ENCODE assay signal across 9 cellular contexts in the genomic region with DNA sequence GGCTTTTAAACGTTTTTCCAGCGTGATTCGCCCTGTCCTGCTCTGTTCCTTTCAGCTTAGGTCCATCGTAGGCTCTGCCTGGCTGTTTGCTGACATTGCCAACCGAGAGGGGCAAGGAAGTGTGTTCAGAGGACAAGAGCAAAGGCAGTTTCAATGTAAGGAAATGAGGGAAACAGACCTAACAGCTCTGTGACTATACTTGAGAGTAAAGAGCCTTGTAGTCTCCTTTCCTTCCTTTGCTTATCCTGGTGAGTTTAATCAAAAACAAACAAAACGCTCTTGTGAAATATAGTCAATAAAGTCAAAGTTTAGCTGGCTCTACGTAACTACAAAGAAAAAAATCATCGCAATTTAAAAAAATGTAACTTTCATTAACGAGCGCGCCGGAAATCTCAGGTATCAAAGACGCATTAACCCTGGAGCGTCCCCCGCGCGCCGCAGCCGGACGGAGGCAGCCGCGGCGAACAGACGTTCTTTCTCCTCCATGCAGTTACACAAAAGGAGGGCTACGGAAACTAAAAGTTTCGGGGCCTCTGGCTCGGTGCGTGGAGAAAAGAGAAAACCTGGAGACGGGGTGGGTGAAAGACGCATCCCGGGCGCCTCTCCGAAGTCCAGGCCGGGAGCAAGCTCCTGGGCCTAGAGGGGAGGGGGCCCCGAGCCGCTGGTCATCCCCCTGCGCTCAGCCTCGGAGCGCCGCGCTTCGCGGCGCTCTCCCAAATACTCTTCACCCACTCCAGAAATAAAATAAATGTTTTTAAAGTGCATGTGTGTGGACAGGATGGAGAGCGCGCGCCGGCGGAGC. TPM values are rescaled to one million over a fixed set of nuclear protein-coding genes. Genes with fewer than 3 reads are reported as not detected.
DNase-seq lines count a peak whose midpoint lies in the region; ATAC-seq and TF ChIP-seq lines count a peak whose summit lies in the region.
"Had no signal": no experiment of that assay in that cellular context is flagged by ENCODE, and none has a peak within 500 bp of the region (broad histone marks: within the 10 kb centered on the region; RNA-seq: fewer than 3 reads in every experiment).

No MANE protein-coding gene starts in this region.

- H3K27me3 Mint-ChIP-seq in endothelial cell (ENCODE audit: unreplicated experiment), result peaks cover 22% of the 10 kb centered on the region

- CTCF ChIA-PET in OCI-LY7 (lab: Charles Lee; ENCODE audit: unreplicated experiment), result no interaction called here

- H3K9me2 ChIP-seq in OCI-LY7 (ENCODE audit: insufficient read depth, low read length), result no peaks in the 10 kb centered on the region

- no peaks in the 10 kb centered on the region for H4K20me1 ChIP-seq in OCI-LY7 (ENCODE audit: insufficient read depth, low read length)

- H3K4me3 ChIP-seq in mucosa of descending colon (no peak overlapping the region), OCI-LY7 (ENCODE audit: low read depth, low read length, poor library complexity, severe bottlenecking) (no peak overlapping the region)

- H3K4me1 ChIP-seq in mucosa of descending colon (ENCODE audit: low read depth) (peaks cover 16% of the 10 kb centered on the region), OCI-LY7 (ENCODE audit: insufficient read depth, low read length, poor library complexity, severe bottlenecking) (no peaks in the 10 kb centered on the region)

- no peak overlapping the region for H3K4me2 ChIP-seq in OCI-LY7 (ENCODE audit: low read length)

- no TSS peak for BruUV-seq in OCI-LY7 (replicated peaks; lab: Mats Ljungman, UMichigan)

- H3K27ac ChIP-seq in OCI-LY7 (ENCODE audit: low read depth, low read length, poor library complexity, severe bottlenecking), result no peak overlapping the region

- H3K9me3 ChIP-seq in mucosa of descending colon (no peaks in the 10 kb centered on the region), OCI-LY7 (ENCODE audit: low read length) (no peaks in the 10 kb centered on the region)

- ATAC-seq in mucosa of descending colon, result peak; percentile 4
- no peak for ATAC-seq in activated naive CD4-positive, alpha-beta T cell treated with anti-CD3 and anti-CD28 coated beads, Interleukin-2, amount 50 U/mL, for 72 hours

- DNase-seq in NCI-H2081 (lab: John Stamatoyannopoulos, UW) (peak; percentile 39 to 64), NCI-H2081 treated with DMSO at 0.1 percent for 48 hours (lab: John Stamatoyannopoulos, UW) (no peak), NCI-H82 treated with DMSO at 0.1 percent for 48 hours (lab: John Stamatoyannopoulos, UW; ENCODE audit: unreplicated experiment) (peak; percentile 26), endothelial cell (ENCODE audit: low spot score) (peak; percentile 63), mucosa of descending colon (peak; percentile 25 to 45 (median 33)), midbrain (lab: John Stamatoyannopoulos, UW) (no peak), OCI-LY7 (ENCODE audit: low spot score) (no peak)
- DNase-seq in activated naive CD4-positive, alpha-beta T cell treated with anti-CD3 and anti-CD28 coated beads, Interleukin-2, amount 50 U/mL, for 72 hours (ENCODE audit: low spot score in 2 of 2), result no peak

- H2AFZ ChIP-seq in OCI-LY7 (ENCODE audit: low read length), result no peak overlapping the region

- peak overlapping the region; percentile 99 for H3K27ac Mint-ChIP-seq in endothelial cell (ENCODE audit: unreplicated experiment)
- peak overlapping the region in 1 of 2 donors; percentile 50 for H3K27ac Mint-ChIP-seq in activated naive CD4-positive, alpha-beta T cell treated with anti-CD3 and anti-CD28 coated beads, Interleukin-2, amount 50 U/mL, for 72 hours

- no peaks in the 10 kb centered on the region for H3K79me2 ChIP-seq in OCI-LY7 (ENCODE audit: insufficient read depth, low read depth, low read length)

- TF ChIP-seq CTCF in endothelial cell (IDR thresholded peaks at IDR 0.05; ENCODE audit: unreplicated experiment) (no peak), mucosa of descending colon (IDR thresholded peaks at IDR 0.05) (no peak), OCI-LY7 (conservative IDR thresholded peaks at IDR 0.05; ENCODE audit: low read length) (no peak)

- H3K36me3 ChIP-seq in mucosa of descending colon (ENCODE audit: low read depth) (no peaks in the 10 kb centered on the region), OCI-LY7 (ENCODE audit: insufficient read depth, low read length) (no peaks in the 10 kb centered on the region)

- intact Hi-C loops in mucosa of descending colon (cut with DNase I, micrococcal nuclease), result no loop called here
- intact Hi-C loops in OCI-LY7 (cut with micrococcal nuclease; ENCODE audit: unreplicated experiment), result no loop called here

- peaks cover 3% of the 10 kb centered on the region for H3K36me3 Mint-ChIP-seq in endothelial cell (ENCODE audit: low read depth, unreplicated experiment)
- peaks cover 0 to 15% of the 10 kb centered on the region in 2 donors for H3K36me3 Mint-ChIP-seq in activated naive CD4-positive, alpha-beta T cell treated with anti-CD3 and anti-CD28 coated beads, Interleukin-2, amount 50 U/mL, for 72 hours

- POLR2A ChIA-PET in OCI-LY7 (lab: Charles Lee), result interaction anchor here (0.6 to 0.9 kb wide), 3 partner anchors 442 to 828 kb away, joined by 3 read pairs; no protein-coding TSS in a partner anchor

- peaks cover 20% of the 10 kb centered on the region for H3K4me1 Mint-ChIP-seq in endothelial cell (ENCODE audit: unreplicated experiment)

- peak overlapping the region; percentile 97 for H3K4me3 Mint-ChIP-seq in endothelial cell (ENCODE audit: unreplicated experiment)
- H3K4me3 Mint-ChIP-seq: CD4-positive, CD25-positive, alpha-beta regulatory T cell had no signal

- no peaks in the 10 kb centered on the region for H3K9me3 Mint-ChIP-seq in endothelial cell (ENCODE audit: unreplicated experiment)
- H3K9me3 Mint-ChIP-seq in activated naive CD4-positive, alpha-beta T cell treated with anti-CD3 and anti-CD28 coated beads, Interleukin-2, amount 50 U/mL, for 72 hours, result no peaks in the 10 kb centered on the region

RNA-seq across cellular contexts. Expression of a gene that starts 0.6 kb away (rescaled TPM):
- total RNA-seq in endothelial cell (ENCODE audit: unreplicated experiment), result 85.4 TPM
- total RNA-seq in mucosa of descending colon, result 10 to 100 TPM in 1 of 3 donors, 1 to 10 TPM in 2; 4.5 to 31.7 (median 9.2) TPM
- 2.1 TPM in 1 of 2 replicates, not detected in the other for total RNA-seq in OCI-LY7 (2014; rRNA removed; shearing (Covaris generic))
- total RNA-seq in OCI-LY7 (2022), result not detected in 2 replicates
- total RNA-seq in activated naive CD4-positive, alpha-beta T cell treated with anti-CD3 and anti-CD28 coated beads, Interleukin-2, amount 50 U/mL, for 72 hours, result not detected
- total RNA-seq: CD4-positive, CD25-positive, alpha-beta regulatory T cell had no signal

Comparison
In these comparisons a context has a peak if more than half of its experiments do, and no peak if none do; other contexts are left out.
1. DNase-seq: peak in NCI-H2081 (2 of 2), NCI-H82 treated with DMSO at 0.1 percent for 48 hours (single experiment), endothelial cell (single experiment) and mucosa of descending colon (3 of 3); none in NCI-H2081 treated with DMSO at 0.1 percent for 48 hours (single experiment), midbrain (single experiment), OCI-LY7 (single experiment) and activated naive CD4-positive, alpha-beta T cell treated with anti-CD3 and anti-CD28 coated beads, Interleukin-2, amount 50 U/mL, for 72 hours (0 of 2).